19 cellular contexts compared by ENCODE assay signal in the genomic region with DNA sequence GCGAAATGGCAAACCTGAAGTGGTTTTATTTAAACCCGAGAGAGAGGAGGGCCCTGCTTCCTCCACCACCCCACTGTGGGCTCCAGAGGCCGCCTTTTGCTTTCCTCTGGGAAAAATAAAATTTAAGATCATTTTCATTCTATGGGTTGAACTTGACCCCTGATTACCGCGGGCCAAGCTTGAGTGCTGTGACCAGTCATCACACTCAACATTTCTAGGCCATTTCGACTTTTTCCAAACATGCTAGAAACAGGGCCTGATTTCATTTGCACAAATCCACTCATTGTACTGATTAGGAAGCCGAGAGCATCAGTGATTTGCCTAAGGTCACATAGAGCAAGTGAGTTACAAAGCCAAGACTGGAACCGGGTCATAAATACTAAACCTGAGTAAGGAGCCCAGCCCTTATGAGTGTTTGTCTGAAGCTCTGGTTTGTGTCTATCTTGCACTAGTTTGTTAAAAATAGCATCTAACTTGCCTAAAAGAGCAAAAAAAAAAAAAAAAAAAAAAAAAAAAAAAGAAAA.
DNase-seq lines count a peak whose midpoint lies in the region; ATAC-seq, FAIRE-seq and TF ChIP-seq lines count a peak whose summit lies in the region.
"Had no signal": no experiment of that assay in that cellular context is flagged by ENCODE, and none has a peak within 500 bp of the region (broad histone marks: within the 10 kb centered on the region; RNA-seq: fewer than 3 reads in every experiment).

No MANE protein-coding gene starts in this region.

- DNase-seq in HepG2 (ENCODE audit: low spot score) (no peak), kidney (peak; percentile 19), osteocyte (ENCODE audit: extremely low spot score, unreplicated experiment) (peak; percentile 53), ureter (ENCODE audit: low spot score) (peak; percentile 4), upper lobe of right lung (no peak)
- DNase-seq in stimulated activated CD4-positive, alpha-beta T cell treated with anti-CD3 and anti-CD28 coated beads, Interleukin-4, amount 100 ng/mL, for 1 hour: no peak
- DNase-seq: C1 segment of cervical spinal cord; CD4-positive, alpha-beta memory T cell; COR-L47; DMS79 treated with DMSO at 0.1 percent for 48 hours; EL; GDM1; GOT3 had no signal

- in situ Hi-C loops in HepG2 (cut with HindIII; ENCODE audit: extremely low pct_ligation_motif_present, low pct_unique_long_range_greater_than_20kb): no loop called here

- 85% methylated on average over 8 of the region's 8 CpGs for WGBS in liver
- 26% methylated on average over 8 of the region's 8 CpGs for WGBS in HepG2 (ENCODE audit: low lambda C conversion rate)

- H3K4me3 ChIP-seq in liver (ENCODE audit: low read depth in 1 of 3, low read length in 3 of 3): no peak overlapping the region
- H3K4me3 ChIP-seq in HepG2 (replicated peaks in 1 of 3; ENCODE audit: insufficient read depth in 1 of 3, low read depth in 2 of 3, low read length in 3 of 3): no peak overlapping the region
- no peak overlapping the region for H3K4me3 ChIP-seq in kidney (ENCODE audit: low read length in 2 of 2)
- H3K4me3 ChIP-seq in upper lobe of right lung: no peak overlapping the region

- peaks cover 4% of the 10 kb centered on the region for H3K9me3 Mint-ChIP-seq in osteocyte (ENCODE audit: unreplicated experiment)
- H3K9me3 Mint-ChIP-seq: H9 had no signal

- H3K36me3 ChIP-seq in liver (ENCODE audit: control insufficient read depth in 4 of 4, insufficient read depth in 3 of 4, low read depth in 1 of 4, low read length in 3 of 4) (no peaks in the 10 kb centered on the region), HepG2 (replicated peaks in 1 of 2; ENCODE audit: control insufficient read depth in 1 of 2, insufficient read depth in 2 of 2, low read length in 2 of 2) (no peaks in the 10 kb centered on the region), kidney (ENCODE audit: control insufficient read depth in 1 of 2, insufficient read depth in 2 of 2, low read length in 2 of 2) (no peaks in the 10 kb centered on the region), upper lobe of right lung (no peaks in the 10 kb centered on the region)

- H3K4me2 ChIP-seq in HepG2 (ENCODE audit: low read depth, low read length): no peak overlapping the region

- no peaks in the 10 kb centered on the region for H3K4me1 Mint-ChIP-seq in osteocyte (ENCODE audit: unreplicated experiment)
- H3K4me1 Mint-ChIP-seq: B cell had no signal

- H3K27ac ChIP-seq in liver (ENCODE audit: low read depth in 1 of 2, low read length in 2 of 2) (no peak overlapping the region), HepG2 (ENCODE audit: extremely low read length, insufficient read depth, low read length) (no peak overlapping the region), kidney (ENCODE audit: low read depth in 2 of 2, low read length in 2 of 2) (no peak overlapping the region), upper lobe of right lung (no peak overlapping the region)

- TF ChIP-seq CTCF in liver (IDR thresholded peaks at IDR 0.05; ENCODE audit: low read depth, low read length, missing input control) (no peak), HepG2 (CRISPR knock-in tag; IDR thresholded peaks at IDR 0.05) (no peak), kidney (IDR thresholded peaks at IDR 0.05; ENCODE audit: borderline replicate concordance, extremely low read depth, insufficient read depth) (no peak), osteocyte (IDR thresholded peaks at IDR 0.05) (no peak), upper lobe of right lung (IDR thresholded peaks at IDR 0.05) (no peak)

- no peak overlapping the region for H3K9ac ChIP-seq in liver (ENCODE audit: low read depth in 1 of 2, low read length in 2 of 2)
- no peak overlapping the region for H3K9ac ChIP-seq in HepG2 (ENCODE audit: insufficient read depth, low read depth, low read length)
- no peak overlapping the region for H3K9ac ChIP-seq in kidney (ENCODE audit: low read length in 2 of 2)

- CTCF ChIA-PET in HepG2 (lab: Yijun Ruan, JAX; ENCODE audit: low intra/inter-chr PET ratio, low total read pairs): no interaction called here

- TF ChIP-seq EP300 in HepG2 (IDR thresholded peaks at IDR 0.05; ENCODE audit: low read depth in 2 of 2, low read length in 2 of 2): no peak
- no peak for TF ChIP-seq EP300 in HepG2 (CRISPR knock-in tag; IDR thresholded peaks at IDR 0.05; ENCODE audit: borderline replicate concordance)

- H3K4me3 Mint-ChIP-seq in osteocyte (ENCODE audit: unreplicated experiment): no peak overlapping the region
- H3K4me3 Mint-ChIP-seq: B cell; CD4-positive, alpha-beta memory T cell; H9 had no signal

- no peaks in the 10 kb centered on the region for H3K79me2 ChIP-seq in HepG2 (ENCODE audit: insufficient read depth, low read length)

- H3K9me3 ChIP-seq in liver (ENCODE audit: control insufficient read depth in 4 of 4, low read length in 3 of 4) (no peaks in the 10 kb centered on the region), HepG2 (ENCODE audit: low read length) (no peaks in the 10 kb centered on the region), kidney (ENCODE audit: control insufficient read depth in 1 of 2, low read length in 2 of 2) (no peaks in the 10 kb centered on the region), upper lobe of right lung (no peaks in the 10 kb centered on the region)

- ATAC-seq in HepG2 (no peak), upper lobe of right lung (no peak)

- TF ChIP-seq POLR2A in HepG2 (IDR thresholded peaks at IDR 0.05; ENCODE audit: insufficient read depth in 1 of 2, low read depth in 2 of 2, low read length in 2 of 2): no peak

- no TSS peak for BruUV-seq in HepG2 (replicated peaks; lab: Mats Ljungman, UMichigan)

- intact Hi-C loops in HepG2 (cut with micrococcal nuclease; ENCODE audit: unreplicated experiment) (no loop called here), kidney (cut with DNase I) (no loop called here), upper lobe of right lung (cut with DNase I) (no loop called here)

- H3K4me1 ChIP-seq in liver (ENCODE audit: control insufficient read depth in 4 of 4, insufficient read depth in 4 of 4, low read length in 3 of 4) (no peaks in the 10 kb centered on the region), HepG2 (ENCODE audit: insufficient read depth, low read length) (no peaks in the 10 kb centered on the region), kidney (ENCODE audit: control insufficient read depth in 1 of 2, insufficient read depth in 1 of 2, low read depth in 1 of 2, low read length in 2 of 2) (no peaks in the 10 kb centered on the region), upper lobe of right lung (no peaks in the 10 kb centered on the region)

- no peak overlapping the region for H3K27ac Mint-ChIP-seq in osteocyte (ENCODE audit: unreplicated experiment)
- H3K27ac Mint-ChIP-seq: B cell; CD4-positive, alpha-beta memory T cell had no signal

- H2AFZ ChIP-seq in HepG2 (ENCODE audit: low read length): no peak overlapping the region

- TF ChIP-seq RAD21 in liver (IDR thresholded peaks at IDR 0.05) (peak in 1 of 2 donors; percentile 18), HepG2 (CRISPR knock-in tag; IDR thresholded peaks at IDR 0.05) (no peak)

- POLR2A ChIA-PET in HepG2 (lab: Yijun Ruan, JAX): no interaction called here

- no peaks in the 10 kb centered on the region; the same call in 1 of the 2 replicates for H4K20me1 ChIP-seq in HepG2 (ENCODE audit: insufficient read depth, low read length)

- H3K27me3 ChIP-seq in liver (ENCODE audit: control insufficient read depth in 4 of 4, insufficient read depth in 4 of 4, low read length in 3 of 4) (no peaks in the 10 kb centered on the region), HepG2 (ENCODE audit: control insufficient read depth in 1 of 2, insufficient read depth in 2 of 2, low read length in 2 of 2) (peaks cover 15 to 73% of the 10 kb centered on the region in 2 experiments; a peak in 4 of 5 replicates), upper lobe of right lung (no peaks in the 10 kb centered on the region)

- H3K27me3 Mint-ChIP-seq in osteocyte (ENCODE audit: unreplicated experiment): no peaks in the 10 kb centered on the region

- FAIRE-seq in HepG2 (lab: Jason Lieb, UNC): no peak
- no peak for FAIRE-seq in kidney (lab: Jason Lieb, UNC)
- FAIRE-seq: A204.1, D721Med, GM12892 had no signal

- H3K36me3 Mint-ChIP-seq in osteocyte (ENCODE audit: unreplicated experiment): no peaks in the 10 kb centered on the region
- H3K36me3 Mint-ChIP-seq: CD4-positive, alpha-beta memory T cell had no signal

TF ChIP-seq in liver, 16 proteins besides CTCF, POLR2A, EP300 and RAD21 (continues in another document):
- TF ChIP-seq NR2F2 (IDR thresholded peaks at IDR 0.05) (peak; percentile 91), GABPA (IDR thresholded peaks at IDR 0.05 in 1 of 2, conservative IDR thresholded peaks at IDR 0.05 in 1 of 2) (no peak)
- TF ChIP-seq, protein P1, sequence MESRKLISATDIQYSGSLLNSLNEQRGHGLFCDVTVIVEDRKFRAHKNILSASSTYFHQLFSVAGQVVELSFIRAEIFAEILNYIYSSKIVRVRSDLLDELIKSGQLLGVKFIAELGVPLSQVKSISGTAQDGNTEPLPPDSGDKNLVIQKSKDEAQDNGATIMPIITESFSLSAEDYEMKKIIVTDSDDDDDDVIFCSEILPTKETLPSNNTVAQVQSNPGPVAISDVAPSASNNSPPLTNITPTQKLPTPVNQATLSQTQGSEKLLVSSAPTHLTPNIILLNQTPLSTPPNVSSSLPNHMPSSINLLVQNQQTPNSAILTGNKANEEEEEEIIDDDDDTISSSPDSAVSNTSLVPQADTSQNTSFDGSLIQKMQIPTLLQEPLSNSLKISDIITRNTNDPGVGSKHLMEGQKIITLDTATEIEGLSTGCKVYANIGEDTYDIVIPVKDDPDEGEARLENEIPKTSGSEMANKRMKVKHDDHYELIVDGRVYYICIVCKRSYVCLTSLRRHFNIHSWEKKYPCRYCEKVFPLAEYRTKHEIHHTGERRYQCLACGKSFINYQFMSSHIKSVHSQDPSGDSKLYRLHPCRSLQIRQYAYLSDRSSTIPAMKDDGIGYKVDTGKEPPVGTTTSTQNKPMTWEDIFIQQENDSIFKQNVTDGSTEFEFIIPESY (IDR thresholded peaks at IDR 0.05): no peak

TF ChIP-seq in HepG2, 621 proteins besides CTCF, POLR2A, EP300 and RAD21:
- no peak for TF ChIP-seq ZNF788 (CRISPR knock-in tag; IDR thresholded peaks at IDR 0.05; ENCODE audit: borderline replicate concordance)
- TF ChIP-seq AGO2 (optimal IDR thresholded peaks at IDR 0.05; ENCODE audit: low read depth, low read length): no peak
- TF ChIP-seq, protein P2, sequence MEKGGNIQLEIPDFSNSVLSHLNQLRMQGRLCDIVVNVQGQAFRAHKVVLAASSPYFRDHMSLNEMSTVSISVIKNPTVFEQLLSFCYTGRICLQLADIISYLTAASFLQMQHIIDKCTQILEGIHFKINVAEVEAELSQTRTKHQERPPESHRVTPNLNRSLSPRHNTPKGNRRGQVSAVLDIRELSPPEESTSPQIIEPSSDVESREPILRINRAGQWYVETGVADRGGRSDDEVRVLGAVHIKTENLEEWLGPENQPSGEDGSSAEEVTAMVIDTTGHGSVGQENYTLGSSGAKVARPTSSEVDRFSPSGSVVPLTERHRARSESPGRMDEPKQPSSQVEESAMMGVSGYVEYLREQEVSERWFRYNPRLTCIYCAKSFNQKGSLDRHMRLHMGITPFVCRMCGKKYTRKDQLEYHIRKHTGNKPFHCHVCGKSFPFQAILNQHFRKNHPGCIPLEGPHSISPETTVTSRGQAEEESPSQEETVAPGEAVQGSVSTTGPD (CRISPR knock-in tag; IDR thresholded peaks at IDR 0.05): no peak
- TF ChIP-seq RBM39 (IDR thresholded peaks at IDR 0.05; ENCODE audit: low read depth, low read length, poor library complexity, severe bottlenecking): no peak
- no peak for TF ChIP-seq HNRNPUL1 (IDR thresholded peaks at IDR 0.05; ENCODE audit: low read depth, low read length)

Comparison
In these comparisons a context has a peak if more than half of its experiments do, and no peak if none do; other contexts are left out.
1. DNase-seq: peak in kidney (single experiment), osteocyte (single experiment) and ureter (single experiment); none in HepG2 (single experiment), upper lobe of right lung (single experiment) and stimulated activated CD4-positive, alpha-beta T cell treated with anti-CD3 and anti-CD28 coated beads, Interleukin-4, amount 100 ng/mL, for 1 hour (single experiment).